13 cellular contexts compared by ENCODE assay signal in the genomic region with DNA sequence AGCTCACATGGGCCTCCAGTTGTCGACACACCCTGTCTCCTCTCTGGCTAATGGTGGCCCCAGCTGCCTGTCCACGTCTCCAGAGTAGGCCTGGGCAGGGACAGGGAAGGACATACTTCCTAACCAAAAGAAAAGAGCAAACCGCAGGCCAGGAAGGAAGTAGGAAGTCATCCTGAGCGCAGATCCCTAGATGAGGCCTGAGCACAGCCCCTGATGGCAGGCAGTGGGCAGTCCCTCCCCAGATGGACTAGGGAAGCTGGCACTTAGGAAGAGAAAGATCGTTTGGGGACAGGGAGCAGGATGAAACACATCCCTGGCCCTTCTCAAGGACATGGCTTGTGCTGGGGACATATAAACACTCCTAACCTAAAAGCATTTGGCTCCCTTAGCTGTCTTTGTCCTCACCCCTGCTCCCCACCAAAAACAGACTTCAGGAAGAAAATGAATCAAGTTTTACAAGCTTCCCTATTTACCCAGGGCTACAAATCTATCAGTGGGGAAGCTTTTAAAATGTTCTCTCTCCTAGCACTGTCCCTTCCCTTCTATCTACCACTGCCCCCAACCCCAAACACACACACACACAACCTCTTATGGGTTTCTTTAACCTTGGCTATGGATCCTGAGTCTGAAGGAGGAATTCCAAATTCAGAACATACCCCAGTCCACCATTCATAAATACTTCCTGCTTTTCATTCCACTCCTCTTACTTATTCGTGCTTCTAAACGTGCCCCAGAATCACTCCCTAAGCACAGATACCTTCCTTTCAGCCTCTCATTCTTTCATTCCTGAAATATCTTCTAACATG. TPM values are rescaled to one million over a fixed set of nuclear protein-coding genes. Genes with fewer than 3 reads are reported as not detected.
DNase-seq lines count a peak whose midpoint lies in the region; ATAC-seq and TF ChIP-seq lines count a peak whose summit lies in the region.
"Had no signal": no experiment of that assay in that cellular context is flagged by ENCODE, and none has a peak within 500 bp of the region (broad histone marks: within the 10 kb centered on the region; RNA-seq: fewer than 3 reads in every experiment).

No MANE protein-coding gene starts in this region.

- peaks cover 34 to 84% (median 67%) of the 10 kb centered on the region in 4 donors for H3K4me1 Mint-ChIP-seq in naive thymus-derived CD8-positive, alpha-beta T cell

- peak overlapping the region; percentile 87 for H2BK120ac ChIP-seq in IMR-90 (ENCODE audit: low read depth, low read length)

- H3K9me3 ChIP-seq in IMR-90 (ENCODE audit: control insufficient read depth, insufficient read depth, low read length): no peaks in the 10 kb centered on the region
- no peaks in the 10 kb centered on the region for H3K9me3 ChIP-seq in esophagus muscularis mucosa
- H3K9me3 ChIP-seq: pancreas had no signal

- peak overlapping the region; percentile 76 for H3K18ac ChIP-seq in IMR-90 (ENCODE audit: low read depth, low read length)

- TF ChIP-seq EP300 in esophagus muscularis mucosa (IDR thresholded peaks at IDR 0.05): no peak

- CTCF ChIA-PET in IMR-90 (lab: Yijun Ruan, JAX): no interaction called here

- H3K4me1 ChIP-seq in IMR-90 (ENCODE audit: control insufficient read depth, insufficient read depth, low read length): peaks cover 21% of the 10 kb centered on the region
- H3K4me1 ChIP-seq in esophagus muscularis mucosa: peaks cover 36 to 62% (median 57%) of the 10 kb centered on the region in 4 donors
- H3K4me1 ChIP-seq: pancreas had no signal

- H3K27me3 Mint-ChIP-seq in naive thymus-derived CD8-positive, alpha-beta T cell: no peaks in the 10 kb centered on the region

- no peak overlapping the region for H3K4me3 Mint-ChIP-seq in naive thymus-derived CD8-positive, alpha-beta T cell

- peak overlapping the region; percentile 14 for H3K23ac ChIP-seq in IMR-90 (ENCODE audit: low read depth, low read length)

- peak overlapping the region; percentile 35 for H4K5ac ChIP-seq in IMR-90 (ENCODE audit: low read depth, low read length)

- H2BK5ac ChIP-seq in IMR-90 (ENCODE audit: low read depth, low read length, poor library complexity, severe bottlenecking): peak overlapping the region; percentile 58

- H3K36me3 ChIP-seq in IMR-90 (ENCODE audit: control insufficient read depth, insufficient read depth, low read length) (peaks cover 29% of the 10 kb centered on the region), esophagus muscularis mucosa (peaks cover 0 to 12% (median 1%) of the 10 kb centered on the region in 4 donors)

- TF ChIP-seq RAD21 in IMR-90 (IDR thresholded peaks at IDR 0.05; ENCODE audit: low read length): no peak

- peaks cover 27% of the 10 kb centered on the region for H3K9me1 ChIP-seq in IMR-90 (ENCODE audit: insufficient read depth, low read length)

- peak overlapping the region; percentile 66 for H2AK9ac ChIP-seq in IMR-90 (replicated peaks; ENCODE audit: low read depth, low read length, poor library complexity)

- H3K14ac ChIP-seq in IMR-90 (replicated peaks; ENCODE audit: low read depth, low read length): peak overlapping the region; percentile 39

- TF ChIP-seq CTCF in IMR-90 (conservative IDR thresholded peaks at IDR 0.05; ENCODE audit: low read depth, low read length) (no peak), esophagus muscularis mucosa (IDR thresholded peaks at IDR 0.05) (no peak)

- H3K27me3 ChIP-seq in IMR-90 (ENCODE audit: control insufficient read depth, insufficient read depth, low read length): no peaks in the 10 kb centered on the region
- no peaks in the 10 kb centered on the region for H3K27me3 ChIP-seq in esophagus muscularis mucosa
- H3K27me3 ChIP-seq: pancreas had no signal

- dilution Hi-C loops in IMR-90 (cut with HindIII; ENCODE audit: low sequenced_read_pairs, unreplicated experiment): no loop called here

- peak overlapping the region; percentile 76 for H3K4ac ChIP-seq in IMR-90 (ENCODE audit: low read depth, low read length)

- in situ Hi-C loops in IMR-90 (cut with MboI; ENCODE audit: low sequenced_read_pairs): no loop called here

- peak overlapping the region; percentile 64; the same call in 1 of the 3 replicates for H2BK15ac ChIP-seq in IMR-90 (ENCODE audit: low read depth, low read length)

- H3K27ac ChIP-seq in IMR-90 (ENCODE audit: insufficient read depth, low read length) (peak overlapping the region; percentile 41), esophagus muscularis mucosa (replicated peaks in 1 of 4) (peak overlapping the region; percentile 58 to 73 (median 64))

- TF ChIP-seq POLR2A in IMR-90 (IDR thresholded peaks at IDR 0.05; ENCODE audit: low read depth, low read length) (no peak), esophagus muscularis mucosa (IDR thresholded peaks at IDR 0.05; ENCODE audit: low read depth) (no peak)

- no peak overlapping the region for H3K4me2 ChIP-seq in IMR-90 (ENCODE audit: low read depth, low read length)

- peak overlapping the region; percentile 31 to 38 for H4K8ac ChIP-seq in IMR-90 (ENCODE audit: low read depth in 2 of 2, low read length in 2 of 2)

- no peaks in the 10 kb centered on the region for H3K9me3 Mint-ChIP-seq in naive thymus-derived CD8-positive, alpha-beta T cell

- H3K36me3 Mint-ChIP-seq in naive thymus-derived CD8-positive, alpha-beta T cell: peaks cover 0 to 73% (median 9%) of the 10 kb centered on the region in 3 donors

- H2AFZ ChIP-seq in IMR-90 (replicated peaks; ENCODE audit: low read length, poor library complexity): peak overlapping the region; percentile 59

- POLR2A ChIA-PET in IMR-90 (lab: Charles Lee; ENCODE audit: unreplicated experiment): no interaction called here
- POLR2A ChIA-PET in naive thymus-derived CD8-positive, alpha-beta T cell (lab: Charles Lee): no interaction called here

- WGBS in IMR-90 (ENCODE audit: extremely low coverage in 2 of 2, insufficient read length in 1 of 2), 2 experiments: 67% methylated on average over 3 of the region's 7 CpGs; no CpG with 5 or more reads in 1 of the 2 experiments
- WGBS in esophagus muscularis mucosa: 53% methylated on average over 7 of the region's 7 CpGs

- 0 out of 2 replicates have a peak overlapping the region, but pooled peaks have one; percentile 0 for H3K56ac ChIP-seq in IMR-90 (ENCODE audit: extremely low read depth, insufficient read depth, low read length)

- peak overlapping the region; percentile 78 for H2AK5ac ChIP-seq in IMR-90 (ENCODE audit: low read depth, low read length)

- peak overlapping the region; percentile 90 for H4K91ac ChIP-seq in IMR-90 (ENCODE audit: insufficient read depth, low read depth, low read length)

- H3K27ac Mint-ChIP-seq in naive thymus-derived CD8-positive, alpha-beta T cell: peak overlapping the region; percentile 3 to 83 (median 63)

- H3K4me3 ChIP-seq in IMR-90 (ENCODE audit: insufficient read depth, low read depth, low read length): no peak overlapping the region
- H3K4me3 ChIP-seq in esophagus muscularis mucosa: no peak overlapping the region
- H3K4me3 ChIP-seq: pancreas had no signal

- peaks cover 15 to 75% of the 10 kb centered on the region in 2 experiments for H3K79me1 ChIP-seq in IMR-90 (ENCODE audit: low read depth in 1 of 2, low read length in 2 of 2)

- H2BK20ac ChIP-seq in IMR-90 (ENCODE audit: low read depth, low read length): peak overlapping the region; percentile 44

- DNase-seq in AG20443 (ENCODE audit: low spot score) (peak; percentile 62), IMR-90 (peak; percentile 53), esophagus muscularis mucosa (ENCODE audit: extremely low spot score) (no peak), anterior cingulate cortex (lab: John Stamatoyannopoulos, UW) (no peak), kidney glomerular epithelial cell (lab: John Stamatoyannopoulos, UW) (no peak)
- DNase-seq in naive thymus-derived CD8-positive, alpha-beta T cell: no peak
- DNase-seq in stimulated activated naive CD4-positive, alpha-beta T cell (lab: John Stamatoyannopoulos, UW): no peak
- DNase-seq: activated T-cell treated with anti-CD3 and anti-CD28 coated beads, Interleukin-2, amount 50 U/mL, for 48 hours; DMS79; NCI-H1105; pancreas had no signal

- intact Hi-C loops in IMR-90 (cut with micrococcal nuclease) (loop anchor here (1.0 kb wide), 1 partner anchor 112 kb away; no protein-coding TSS in a partner anchor), esophagus muscularis mucosa (cut with DNase I) (no loop called here)

- H3K9ac ChIP-seq in IMR-90 (ENCODE audit: low read depth, low read length): peak overlapping the region; percentile 12; the same call in 1 of the 2 replicates

- peak; percentile 77 for ATAC-seq in IMR-90 (ENCODE audit: low read depth)
- no peak for ATAC-seq in naive thymus-derived CD8-positive, alpha-beta T cell
- ATAC-seq in HG03135 (IDR thresholded peaks at IDR 0.05; ENCODE audit: unreplicated experiment): no peak
- ATAC-seq: esophagus mucosa had no signal

- H4K20me1 ChIP-seq in IMR-90 (ENCODE audit: insufficient read depth, low read length): peaks cover 42% of the 10 kb centered on the region

- BruUV-seq in IMR-90 (replicated peaks; lab: Mats Ljungman, UMichigan): no TSS peak

TF ChIP-seq in IMR-90, 13 proteins besides CTCF, POLR2A, EP300 and RAD21:
- TF ChIP-seq MAZ (IDR thresholded peaks at IDR 0.05; ENCODE audit: borderline replicate concordance, low read depth, low read length): no peak
- peak; percentile 85; the same call in 1 of the 2 replicates for TF ChIP-seq BHLHE40 (IDR thresholded peaks at IDR 0.05; ENCODE audit: low read depth, low read length)
- no peak for TF ChIP-seq MAFK (IDR thresholded peaks at IDR 0.05; ENCODE audit: low read depth, low read length)
- TF ChIP-seq CEBPB (IDR thresholded peaks at IDR 0.05; ENCODE audit: low read depth, low read length): no peak

RNA-seq across cellular contexts. Expression of gene SSBP3, which starts 21.1 kb away (rescaled TPM):
- total RNA-seq in IMR-90 (2012; rRNA removed) (9.7 and 10.9 TPM in 2 replicates), esophagus muscularis mucosa (10 to 100 TPM; 32.8 to 63.4 (median 47.4) TPM)
- polyA plus RNA-seq in IMR-90 (2012; rRNA removed): 39.6 and 40.6 TPM in 2 replicates
- 18.9 and 49.8 TPM in 2 replicates for polyA plus RNA-seq in IMR-90 (2012; cell fraction: cytosol; rRNA removed)
- polyA plus RNA-seq in IMR-90 (2012; cell fraction: nucleus; rRNA removed; ENCODE audit: low replicate concordance): 36.1 and 36.7 TPM in 2 replicates
- total RNA-seq in naive thymus-derived CD8-positive, alpha-beta T cell: 10 to 100 TPM; 88.7 to 93.8 TPM
- 10 to 100 TPM; 16.1 to 19.8 (median 16.7) TPM for polyA plus RNA-seq in naive thymus-derived CD8-positive, alpha-beta T cell

Comparison
In these comparisons a context has a peak if more than half of its experiments do, and no peak if none do; other contexts are left out.
1. DNase-seq: peak in AG20443 (single experiment) and IMR-90 (single experiment); none in esophagus muscularis mucosa (single experiment), naive thymus-derived CD8-positive, alpha-beta T cell (0 of 10), anterior cingulate cortex (0 of 58), stimulated activated naive CD4-positive, alpha-beta T cell (0 of 6) and kidney glomerular epithelial cell (single experiment).